12 cellular contexts compared by ENCODE assay signal in the genomic region with DNA sequence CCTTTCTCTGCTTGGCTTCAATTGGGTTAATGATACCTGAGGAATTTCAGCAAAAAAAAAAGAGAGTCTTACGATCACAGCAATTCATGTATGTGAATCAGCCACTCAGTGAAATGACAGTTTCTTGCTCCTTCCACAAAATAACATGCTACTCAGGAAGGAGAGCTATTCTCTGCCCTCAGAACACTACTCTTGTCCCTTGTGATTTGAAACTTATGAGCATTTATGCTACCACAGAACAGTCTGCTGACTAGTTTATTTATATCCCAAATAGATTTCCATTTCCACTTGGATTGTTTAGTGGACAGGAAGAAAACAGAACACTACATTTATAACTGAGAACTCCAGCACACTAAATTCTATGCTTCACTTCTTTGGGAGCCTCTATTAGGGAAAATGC. TPM values are rescaled to one million over a fixed set of nuclear protein-coding genes. Genes with fewer than 3 reads are reported as not detected.
DNase-seq lines count a peak whose midpoint lies in the region; ATAC-seq and TF ChIP-seq lines count a peak whose summit lies in the region.
"Had no signal": no experiment of that assay in that cellular context is flagged by ENCODE, and none has a peak within 500 bp of the region (broad histone marks: within the 10 kb centered on the region; RNA-seq: fewer than 3 reads in every experiment).

No MANE protein-coding gene starts in this region.

- DNase-seq in activated naive CD4-positive, alpha-beta T cell treated with anti-CD3 and anti-CD28 coated beads for 36 hours, result no peak
- DNase-seq in activated naive CD4-positive, alpha-beta T cell treated with anti-CD3 and anti-CD28 coated beads, Interleukin-2, amount 50 U/mL, for 16 hours, result no peak
- DNase-seq in T-cell (no peak), endodermal cell (no peak), substantia nigra (lab: John Stamatoyannopoulos, UW) (no peak), NCI-H2107 treated with DMSO at 0.1 percent for 48 hours (lab: John Stamatoyannopoulos, UW; ENCODE audit: unreplicated experiment) (no peak)
- DNase-seq: activated CD4-positive, alpha-beta T cell treated with anti-CD3 and anti-CD28 coated beads, Interleukin-2, amount 50 U/mL, for 4 hours; NCI-H2227 treated with DMSO at 0.1 percent for 48 hours had no signal

- H3K27ac ChIP-seq in endodermal cell (ENCODE audit: low read depth, low read length) (no peak overlapping the region), skeletal muscle tissue (ENCODE audit: low read depth, low read length) (peak overlapping the region; percentile 94), substantia nigra (ENCODE audit: low read depth, low read length, poor library complexity, severe bottlenecking) (no peak overlapping the region)

- TF ChIP-seq CTCF in endodermal cell (conservative IDR thresholded peaks at IDR 0.05), result no peak

- no peaks in the 10 kb centered on the region for H3K27me3 Mint-ChIP-seq in activated naive CD4-positive, alpha-beta T cell treated with anti-CD3 and anti-CD28 coated beads for 36 hours (ENCODE audit: low read depth)
- no peaks in the 10 kb centered on the region for H3K27me3 Mint-ChIP-seq in T-cell
- H3K27me3 Mint-ChIP-seq in endodermal cell (ENCODE audit: insufficient read depth), result no peaks in the 10 kb centered on the region
- H3K27me3 Mint-ChIP-seq: dendritic cell treated with granulocyte-macrophage colony-stimulating factor and Interleukin-4, amounts not matched to agents 40 ng/mL and 50 ng/mL, for 4 days; progenitor cell of endocrine pancreas had no signal

- H3K4me1 ChIP-seq in endodermal cell (ENCODE audit: control insufficient read depth, insufficient read depth, low read length) (no peaks in the 10 kb centered on the region), skeletal muscle tissue (ENCODE audit: control insufficient read depth in 3 of 3, insufficient read depth in 3 of 3, low read length in 3 of 3) (peaks cover 28 to 44% (median 34%) of the 10 kb centered on the region in 3 donors)

- intact Hi-C loops in activated naive CD4-positive, alpha-beta T cell treated with anti-CD3 and anti-CD28 coated beads for 36 hours (cut with micrococcal nuclease), result loop anchor here (1.0 kb wide), 1 partner anchor 162 kb away; no protein-coding TSS in a partner anchor

- H3K36me3 ChIP-seq in endodermal cell (ENCODE audit: control insufficient read depth, insufficient read depth, low read length), result peaks cover 87% of the 10 kb centered on the region
- H3K36me3 ChIP-seq in skeletal muscle tissue (ENCODE audit: control insufficient read depth in 3 of 3, insufficient read depth in 3 of 3, low read length in 3 of 3), result peaks cover 43 to 75% (median 66%) of the 10 kb centered on the region in 3 donors

- H3K36me3 Mint-ChIP-seq in activated naive CD4-positive, alpha-beta T cell treated with anti-CD3 and anti-CD28 coated beads for 36 hours (ENCODE audit: low read depth), result peaks cover 44% of the 10 kb centered on the region
- H3K36me3 Mint-ChIP-seq in T-cell, result peaks cover 63% of the 10 kb centered on the region
- peaks cover 72% of the 10 kb centered on the region for H3K36me3 Mint-ChIP-seq in endodermal cell (ENCODE audit: low read depth)

- WGBS in endodermal cell (ENCODE audit: insufficient coverage in 1 of 2, insufficient read length in 1 of 2), 2 experiments, result 87% methylated on average over 1 of the region's 1 CpG; no CpG with 5 or more reads in 1 of the 2 experiments

- H3K4me3 Mint-ChIP-seq in activated naive CD4-positive, alpha-beta T cell treated with anti-CD3 and anti-CD28 coated beads for 36 hours, result no peak overlapping the region
- H3K4me3 Mint-ChIP-seq in T-cell (peak overlapping the region in 1 of 3 donors; percentile 52), endodermal cell (no peak overlapping the region)
- H3K4me3 Mint-ChIP-seq: dendritic cell treated with granulocyte-macrophage colony-stimulating factor and Interleukin-4, amounts not matched to agents 40 ng/mL and 50 ng/mL, for 4 days had no signal

- POLR2A ChIA-PET in T-cell (lab: Charles Lee), result interaction anchor here in 1 of 2 donors (0.6 to 1.2 kb wide), 2 partner anchors 20 to 35 kb away, joined by 3 read pairs; a partner anchor contains a TSS

- peak overlapping the region; percentile 87 for H3K27ac Mint-ChIP-seq in activated naive CD4-positive, alpha-beta T cell treated with anti-CD3 and anti-CD28 coated beads for 36 hours
- H3K27ac Mint-ChIP-seq in T-cell, result peak overlapping the region; percentile 68 to 76
- H3K27ac Mint-ChIP-seq in endodermal cell, result peak overlapping the region; percentile 90
- H3K27ac Mint-ChIP-seq: progenitor cell of endocrine pancreas had no signal

- no peaks in the 10 kb centered on the region for H3K9me3 Mint-ChIP-seq in activated naive CD4-positive, alpha-beta T cell treated with anti-CD3 and anti-CD28 coated beads for 36 hours
- H3K9me3 Mint-ChIP-seq in T-cell, result no peaks in the 10 kb centered on the region
- H3K9me3 Mint-ChIP-seq in endodermal cell, result no peaks in the 10 kb centered on the region
- H3K9me3 Mint-ChIP-seq: dendritic cell treated with granulocyte-macrophage colony-stimulating factor and Interleukin-4, amounts not matched to agents 40 ng/mL and 50 ng/mL, for 4 days had no signal

- H3K4me1 Mint-ChIP-seq in activated naive CD4-positive, alpha-beta T cell treated with anti-CD3 and anti-CD28 coated beads for 36 hours (ENCODE audit: low read depth), result peaks cover 17% of the 10 kb centered on the region
- H3K4me1 Mint-ChIP-seq in T-cell (peaks cover 19 to 31% (median 24%) of the 10 kb centered on the region in 3 donors), endodermal cell (peaks cover 6% of the 10 kb centered on the region)

- H3K9me3 ChIP-seq in endodermal cell (ENCODE audit: control insufficient read depth, low read length) (no peaks in the 10 kb centered on the region), skeletal muscle tissue (ENCODE audit: control insufficient read depth in 3 of 3, low read length in 3 of 3) (no peaks in the 10 kb centered on the region)

- H3K27me3 ChIP-seq in endodermal cell (ENCODE audit: control insufficient read depth, insufficient read depth, low read length, poor library complexity, severe bottlenecking) (no peaks in the 10 kb centered on the region), skeletal muscle tissue (ENCODE audit: control insufficient read depth in 3 of 3, insufficient read depth in 3 of 3, low read length in 3 of 3) (no peaks in the 10 kb centered on the region)

- H3K9ac ChIP-seq in endodermal cell (ENCODE audit: extremely low read depth, low read length, poor library complexity, severe bottlenecking) (no peak overlapping the region), skeletal muscle tissue (ENCODE audit: low read depth in 1 of 3, low read length in 3 of 3) (peak overlapping the region; percentile 69 to 75 (median 71))

- ATAC-seq in T-cell (replicated peaks in 1 of 4), result no peak
- ATAC-seq in GM18873 (IDR thresholded peaks at IDR 0.05; ENCODE audit: low FRiP score, unreplicated experiment), result no peak

- H3K4me3 ChIP-seq in endodermal cell (ENCODE audit: low read length), result no peak overlapping the region
- peak overlapping the region; percentile 49 to 58 (median 52) for H3K4me3 ChIP-seq in skeletal muscle tissue (ENCODE audit: low read length in 3 of 3)

- CTCF ChIA-PET in activated naive CD4-positive, alpha-beta T cell treated with anti-CD3 and anti-CD28 coated beads for 36 hours (lab: Charles Lee), result interaction anchor here (0.7 to 3.7 kb wide), 7 partner anchors 9 to 170 kb away, joined by 3 to 24 read pairs (median 5); a partner anchor contains a TSS
- CTCF ChIA-PET in T-cell (lab: Charles Lee), result interaction anchor here (0.5 to 2.8 kb wide), 11 partner anchors 9 to 197 kb away, joined by 3 to 17 read pairs (median 4); a partner anchor contains a TSS

RNA-seq across cellular contexts. Expression of a gene that starts 8.5 kb away (rescaled TPM):
- total RNA-seq in activated naive CD4-positive, alpha-beta T cell treated with anti-CD3 and anti-CD28 coated beads for 36 hours, result 10 to 100 TPM; 33.3 to 34.4 TPM
- 10 to 100 TPM; 63.0 to 91.8 (median 75.2) TPM for total RNA-seq in T-cell
- 10 to 100 TPM; 28.4 to 28.9 TPM for total RNA-seq in endodermal cell
- 21.4 TPM for polyA plus RNA-seq in endodermal cell (2013, experiment 1 of 2)
- 23.5 TPM for polyA plus RNA-seq in endodermal cell (2013, experiment 2 of 2)
- 30.3 TPM for total RNA-seq in skeletal muscle tissue

RNA-seq across cellular contexts. Expression of a gene that starts 20.1 kb away (rescaled TPM):
- 10 to 100 TPM; 20.8 to 21.6 TPM for total RNA-seq in activated naive CD4-positive, alpha-beta T cell treated with anti-CD3 and anti-CD28 coated beads for 36 hours
- total RNA-seq in T-cell (10 to 100 TPM; 17.4 to 23.3 (median 21.8) TPM), endodermal cell (10 to 100 TPM; 27.4 to 30.0 TPM), skeletal muscle tissue (8.9 TPM)
- polyA plus RNA-seq in endodermal cell (2013, experiment 1 of 2), result 26.7 TPM
- 25.2 TPM for polyA plus RNA-seq in endodermal cell (2013, experiment 2 of 2)

RNA-seq across cellular contexts. Expression of a gene that starts 20.2 kb away (rescaled TPM):
- total RNA-seq in activated naive CD4-positive, alpha-beta T cell treated with anti-CD3 and anti-CD28 coated beads for 36 hours, result 10 to 100 TPM; 48.0 to 51.5 TPM
- total RNA-seq in T-cell, result 10 to 100 TPM; 38.7 to 53.4 (median 50.0) TPM
- 10 to 100 TPM; 41.7 to 57.6 TPM for total RNA-seq in endodermal cell
- polyA plus RNA-seq in endodermal cell (2013, experiment 1 of 2), result 45.7 TPM
- 41.7 TPM for polyA plus RNA-seq in endodermal cell (2013, experiment 2 of 2)
- 20.9 TPM for total RNA-seq in skeletal muscle tissue
